In genomic region chr11:66919938-66920337, GRCh38 we compare ENCODE assay signal across 17 cellular contexts. TPM values are rescaled to one million over a fixed set of nuclear protein-coding genes. Genes with fewer than 3 reads are reported as not detected.
DNase-seq lines count a peak whose midpoint lies in the region; ATAC-seq, FAIRE-seq and TF ChIP-seq lines count a peak whose summit lies in the region.
"Had no signal": no experiment of that assay in that cellular context is flagged by ENCODE, and none has a peak within 500 bp of the region (broad histone marks: within the 10 kb centered on the region; RNA-seq: fewer than 3 reads in every experiment).

No MANE protein-coding gene starts in this region.

- peaks cover 6% of the 10 kb centered on the region for H3K36me3 Mint-ChIP-seq in WTC11
- H3K36me3 Mint-ChIP-seq in progenitor cell of endocrine pancreas (ENCODE audit: insufficient read depth): peaks cover 3% of the 10 kb centered on the region

- H3K4me3 Mint-ChIP-seq in WTC11 (no peak overlapping the region), progenitor cell of endocrine pancreas (ENCODE audit: low read depth) (no peak overlapping the region)

- TF ChIP-seq CTCF in WTC11 (IDR thresholded peaks at IDR 0.05) (no peak), progenitor cell of endocrine pancreas (IDR thresholded peaks at IDR 0.05; ENCODE audit: unreplicated experiment) (no peak)

- ATAC-seq in WTC11: no peak
- no peak for ATAC-seq in GM18498 (IDR thresholded peaks at IDR 0.05; ENCODE audit: unreplicated experiment)
- ATAC-seq: K562 had no signal

- CTCF ChIA-PET in WTC11 (lab: Charles Lee): no interaction called here

- H3K27ac Mint-ChIP-seq in WTC11: 0 out of 2 replicates have a peak overlapping the region, but pooled peaks have one; percentile 11
- peak overlapping the region; percentile 83 for H3K27ac Mint-ChIP-seq in progenitor cell of endocrine pancreas

- TF ChIP-seq POLR2A in GM12891 (IDR thresholded peaks at IDR 0.05; ENCODE audit: low read depth, low read length): no peak

- H3K27me3 Mint-ChIP-seq in WTC11 (ENCODE audit: low read depth): no peaks in the 10 kb centered on the region
- no peaks in the 10 kb centered on the region for H3K27me3 Mint-ChIP-seq in progenitor cell of endocrine pancreas

- no peak for FAIRE-seq in GM12891 (lab: Jason Lieb, UNC)
- FAIRE-seq: K562 had no signal

- DNase-seq in AG20443 (ENCODE audit: low spot score): peak; percentile 37
- no peak for DNase-seq in WTC11 (ENCODE audit: low spot score)
- DNase-seq in globus pallidus (ENCODE audit: low spot score): peak; percentile 77
- DNase-seq in progenitor cell of endocrine pancreas (ENCODE audit: low spot score, unreplicated experiment): no peak
- DNase-seq in GM12891 (ENCODE audit: insufficient read length, low spot score): no peak
- DNase-seq in SHP77 treated with DMSO at 0.1 percent for 48 hours (lab: John Stamatoyannopoulos, UW): no peak
- DNase-seq in COR-L47 (lab: John Stamatoyannopoulos, UW): no peak
- DNase-seq: 8988T, GM23248, NCI-H1417 treated with DMSO at 0.1 percent for 48 hours, NCI-H2029, NCI-H2171 treated with DMSO at 0.1 percent for 48 hours, NCI-H774 had no signal

- H3K9me3 Mint-ChIP-seq in WTC11 (peaks cover 6% of the 10 kb centered on the region), progenitor cell of endocrine pancreas (ENCODE audit: low read depth) (peaks cover 4% of the 10 kb centered on the region)

- peaks cover 41% of the 10 kb centered on the region for H3K4me1 Mint-ChIP-seq in WTC11
- H3K4me1 Mint-ChIP-seq in progenitor cell of endocrine pancreas (ENCODE audit: low read depth): no peaks in the 10 kb centered on the region

- POLR2A ChIA-PET in WTC11 (lab: Charles Lee): no interaction called here

TF ChIP-seq in WTC11, 78 proteins besides CTCF, POLR2A, EP300 and RAD21:
- TF ChIP-seq ZBTB21 (CRISPR knock-in tag; IDR thresholded peaks at IDR 0.05; ENCODE audit: borderline replicate concordance) (no peak), ZNF317 (CRISPR knock-in tag; IDR thresholded peaks at IDR 0.05; ENCODE audit: borderline replicate concordance, low read depth) (no peak), CDX4 (CRISPR knock-in tag; IDR thresholded peaks at IDR 0.05; ENCODE audit: borderline replicate concordance) (no peak), FOXK1 (CRISPR knock-in tag; IDR thresholded peaks at IDR 0.05) (no peak)

TF ChIP-seq in GM12891, 5 proteins besides CTCF, POLR2A, EP300 and RAD21:
- TF ChIP-seq PAX5 (IDR thresholded peaks at IDR 0.05; ENCODE audit: insufficient read depth, low read length, severe bottlenecking) (no peak), SPI1 (IDR thresholded peaks at IDR 0.05; ENCODE audit: low read depth, low read length) (no peak), TAF1 (IDR thresholded peaks at IDR 0.05; ENCODE audit: low read depth, low read length) (no peak), POU2F2 (IDR thresholded peaks at IDR 0.05; ENCODE audit: low read depth, low read length) (no peak), POLR2AphosphoS5 (IDR thresholded peaks at IDR 0.05; ENCODE audit: low read depth, low read length) (no peak)

RNA-seq across cellular contexts. Expression of gene PC, which starts 38.2 kb away (rescaled TPM):
- total RNA-seq in WTC11 (2021) (22.1 to 27.2 TPM (median 25.6 TPM) in 3 replicates), progenitor cell of endocrine pancreas (25.0 and 26.5 TPM in 2 replicates)
- polyA plus RNA-seq in GM12891 (2012; ENCODE audit: low read depth, missing spikeins): 5.2 TPM

RNA-seq across cellular contexts. Expression of gene C11orf86, which starts 55.2 kb away (rescaled TPM):
- total RNA-seq in WTC11 (2021): 0.44 to 0.87 TPM (median 0.68 TPM) in 3 replicates
- total RNA-seq in progenitor cell of endocrine pancreas: not detected in 2 replicates
- polyA plus RNA-seq in GM12891 (2012; ENCODE audit: low read depth, missing spikeins): not detected
- total RNA-seq: GM23248, K562, NCI-H460, SK-MEL-5 had no signal
- polyA plus RNA-seq: GM23248, K562 had no signal

Comparison
In these comparisons a context has a peak if more than half of its experiments do, and no peak if none do; other contexts are left out.
1. DNase-seq: peak in AG20443 (single experiment) and globus pallidus (single experiment); none in WTC11 (single experiment), progenitor cell of endocrine pancreas (single experiment), GM12891 (single experiment), SHP77 treated with DMSO at 0.1 percent for 48 hours (single experiment) and COR-L47 (single experiment).